In the genomic region with DNA sequence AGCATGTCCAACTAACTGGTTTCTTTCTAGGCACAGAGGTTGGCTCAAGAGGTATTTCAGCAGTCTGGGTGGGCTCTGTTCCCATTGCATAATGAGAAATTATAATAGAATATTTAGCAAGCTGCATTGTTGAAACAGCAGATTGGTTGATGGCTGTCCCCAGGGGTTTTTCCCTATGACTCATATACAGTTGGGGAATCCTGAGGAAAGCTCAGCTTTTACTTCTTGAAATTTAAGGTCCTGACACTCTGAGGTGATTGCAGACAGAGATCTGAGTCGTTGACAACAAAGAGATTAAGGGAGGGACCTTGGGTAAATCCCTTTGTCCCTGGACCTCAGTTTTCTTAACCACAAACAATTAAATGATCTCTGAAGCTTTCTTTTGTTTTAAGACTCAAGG, we compare ENCODE assay signal across 12 cellular contexts. TPM values are rescaled to one million over a fixed set of nuclear protein-coding genes. Genes with fewer than 3 reads are reported as not detected.
DNase-seq lines count a peak whose midpoint lies in the region; ATAC-seq lines count a peak whose summit lies in the region.
"Had no signal": no experiment of that assay in that cellular context is flagged by ENCODE, and none has a peak within 500 bp of the region (broad histone marks: within the 10 kb centered on the region; RNA-seq: fewer than 3 reads in every experiment).

No MANE protein-coding gene starts in this region.

- peaks cover 26% of the 10 kb centered on the region for H3K4me1 Mint-ChIP-seq in activated naive CD8-positive, alpha-beta T cell treated with anti-CD3 and anti-CD28 coated beads for 36 hours
- no peaks in the 10 kb centered on the region for H3K4me1 Mint-ChIP-seq in activated CD4-positive, alpha-beta memory T cell treated with anti-CD3 and anti-CD28 coated beads, Interleukin-2, amount 10 ng/mL, durations not matched to agents 7 days and 5 days

- POLR2A ChIA-PET in activated CD4-positive, alpha-beta memory T cell treated with anti-CD3 and anti-CD28 coated beads, Interleukin-2, amount 10 ng/mL, durations not matched to agents 7 days and 5 days (lab: Charles Lee) = no interaction called here

- CTCF ChIA-PET in activated CD4-positive, alpha-beta memory T cell treated with anti-CD3 and anti-CD28 coated beads, Interleukin-2, amount 10 ng/mL, durations not matched to agents 7 days and 5 days (lab: Charles Lee) = no interaction called here

- intact Hi-C loops in Right ventricle myocardium superior (cut with DNase I) = no loop called here

- H3K9me3 Mint-ChIP-seq in activated naive CD8-positive, alpha-beta T cell treated with anti-CD3 and anti-CD28 coated beads for 36 hours = no peaks in the 10 kb centered on the region
- H3K9me3 Mint-ChIP-seq in activated CD4-positive, alpha-beta memory T cell treated with anti-CD3 and anti-CD28 coated beads, Interleukin-2, amount 10 ng/mL, durations not matched to agents 7 days and 5 days = no peaks in the 10 kb centered on the region
- H3K9me3 Mint-ChIP-seq: effector memory CD8-positive, alpha-beta T cell had no signal

- H3K27me3 Mint-ChIP-seq in activated naive CD8-positive, alpha-beta T cell treated with anti-CD3 and anti-CD28 coated beads for 36 hours = no peaks in the 10 kb centered on the region
- no peaks in the 10 kb centered on the region for H3K27me3 Mint-ChIP-seq in activated CD4-positive, alpha-beta memory T cell treated with anti-CD3 and anti-CD28 coated beads, Interleukin-2, amount 10 ng/mL, durations not matched to agents 7 days and 5 days
- H3K27me3 Mint-ChIP-seq: effector memory CD8-positive, alpha-beta T cell had no signal

- in situ Hi-C loops in Caki2 (cut with HindIII; ENCODE audit: low pct_unique_long_range_greater_than_20kb, low sequenced_read_pairs) = no loop called here

- ATAC-seq in HG03565 (IDR thresholded peaks at IDR 0.05; ENCODE audit: unreplicated experiment) (peak; percentile 59), Right ventricle myocardium superior (ENCODE audit: poor library complexity) (no peak)
- ATAC-seq: effector memory CD8-positive, alpha-beta T cell; Panc1 had no signal

- peak; percentile 39 for DNase-seq in Caki2 (ENCODE audit: low read depth)
- DNase-seq in activated naive CD8-positive, alpha-beta T cell treated with anti-CD3 and anti-CD28 coated beads for 36 hours = peak; percentile 14
- DNase-seq in kidney tubule cell (ENCODE audit: low spot score) = peak; percentile 54
- DNase-seq in Right ventricle myocardium superior = no peak
- DNase-seq in activated CD4-positive, alpha-beta memory T cell treated with anti-CD3 and anti-CD28 coated beads, Interleukin-2, amount 10 ng/mL, durations not matched to agents 7 days and 5 days = no peak
- no peak for DNase-seq in T-helper 9 cell
- no peak for DNase-seq in HPDE6-E6E7 (ENCODE audit: extremely low spot score)
- DNase-seq: effector memory CD8-positive, alpha-beta T cell; left ventricle myocardium inferior; retina had no signal

- H3K27ac Mint-ChIP-seq in activated naive CD8-positive, alpha-beta T cell treated with anti-CD3 and anti-CD28 coated beads for 36 hours = peak overlapping the region; percentile 29
- no peak overlapping the region for H3K27ac Mint-ChIP-seq in activated CD4-positive, alpha-beta memory T cell treated with anti-CD3 and anti-CD28 coated beads, Interleukin-2, amount 10 ng/mL, durations not matched to agents 7 days and 5 days

- H3K4me3 Mint-ChIP-seq in activated naive CD8-positive, alpha-beta T cell treated with anti-CD3 and anti-CD28 coated beads for 36 hours = no peak overlapping the region
- H3K4me3 Mint-ChIP-seq in activated CD4-positive, alpha-beta memory T cell treated with anti-CD3 and anti-CD28 coated beads, Interleukin-2, amount 10 ng/mL, durations not matched to agents 7 days and 5 days = no peak overlapping the region
- H3K4me3 Mint-ChIP-seq: effector memory CD8-positive, alpha-beta T cell had no signal

- H3K36me3 Mint-ChIP-seq in activated naive CD8-positive, alpha-beta T cell treated with anti-CD3 and anti-CD28 coated beads for 36 hours = peaks cover 4% of the 10 kb centered on the region
- peaks cover 38% of the 10 kb centered on the region for H3K36me3 Mint-ChIP-seq in activated CD4-positive, alpha-beta memory T cell treated with anti-CD3 and anti-CD28 coated beads, Interleukin-2, amount 10 ng/mL, durations not matched to agents 7 days and 5 days (ENCODE audit: low read depth)

RNA-seq across cellular contexts. Expression of a gene that starts 38.3 kb away (rescaled TPM):
- not detected in 2 replicates for total RNA-seq in Caki2 (2014; rRNA removed; shearing (Covaris generic); ENCODE audit: low replicate concordance)
- total RNA-seq in activated naive CD8-positive, alpha-beta T cell treated with anti-CD3 and anti-CD28 coated beads for 36 hours = 10 to 100 TPM; 57.3 to 59.9 TPM
- 0.46 TPM for total RNA-seq in Right ventricle myocardium superior
- 10 to 100 TPM; 34.6 to 34.8 TPM for total RNA-seq in activated CD4-positive, alpha-beta memory T cell treated with anti-CD3 and anti-CD28 coated beads, Interleukin-2, amount 10 ng/mL, durations not matched to agents 7 days and 5 days

Comparison
In these comparisons a context has a peak if more than half of its experiments do, and no peak if none do; other contexts are left out.
1. DNase-seq: peak in Caki2 (single experiment), activated naive CD8-positive, alpha-beta T cell treated with anti-CD3 and anti-CD28 coated beads for 36 hours (single experiment) and kidney tubule cell (single experiment); none in Right ventricle myocardium superior (single experiment), activated CD4-positive, alpha-beta memory T cell treated with anti-CD3 and anti-CD28 coated beads, Interleukin-2, amount 10 ng/mL, durations not matched to agents 7 days and 5 days (single experiment), T-helper 9 cell (single experiment) and HPDE6-E6E7 (single experiment).
2. RNA of a gene that starts 38.3 kb away (total RNA-seq): 57.3 to 59.9 TPM in activated naive CD8-positive, alpha-beta T cell treated with anti-CD3 and anti-CD28 coated beads for 36 hours and 34.6 to 34.8 TPM in activated CD4-positive, alpha-beta memory T cell treated with anti-CD3 and anti-CD28 coated beads, Interleukin-2, amount 10 ng/mL, durations not matched to agents 7 days and 5 days; 0.46 TPM in Right ventricle myocardium superior (single experiment) and not detected in Caki2; every median in the first group is over 10 times any median in the second.